ENCODE assay signal across 2 cellular contexts in the genomic region with DNA sequence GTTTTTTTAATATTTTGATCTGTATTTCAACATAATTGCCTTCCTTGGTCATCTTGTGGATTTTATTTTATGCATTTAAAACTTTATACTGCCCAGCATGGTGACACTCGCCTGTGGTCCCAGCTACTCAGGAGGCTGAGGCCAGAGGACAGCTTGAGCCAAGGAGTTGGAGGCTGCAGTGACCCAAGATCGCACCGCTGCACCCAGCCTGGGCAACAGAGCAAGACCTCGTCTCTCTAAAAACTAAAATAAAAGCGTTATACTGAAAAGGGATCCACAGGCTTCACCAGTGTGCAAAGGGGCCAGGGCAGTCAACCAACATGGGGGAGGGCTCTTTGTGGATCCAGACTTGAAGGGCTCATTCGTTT.
TF ChIP-seq lines count a peak whose summit lies in the region.

No MANE protein-coding gene starts in this region.

TF ChIP-seq in SK-N-SH, 30 proteins besides CTCF, POLR2A, EP300 and RAD21 (continued from another document):
- TF ChIP-seq, protein P1, sequence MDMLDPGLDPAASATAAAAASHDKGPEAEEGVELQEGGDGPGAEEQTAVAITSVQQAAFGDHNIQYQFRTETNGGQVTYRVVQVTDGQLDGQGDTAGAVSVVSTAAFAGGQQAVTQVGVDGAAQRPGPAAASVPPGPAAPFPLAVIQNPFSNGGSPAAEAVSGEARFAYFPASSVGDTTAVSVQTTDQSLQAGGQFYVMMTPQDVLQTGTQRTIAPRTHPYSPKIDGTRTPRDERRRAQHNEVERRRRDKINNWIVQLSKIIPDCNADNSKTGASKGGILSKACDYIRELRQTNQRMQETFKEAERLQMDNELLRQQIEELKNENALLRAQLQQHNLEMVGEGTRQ (IDR thresholded peaks at IDR 0.05; ENCODE audit: borderline replicate concordance, low read depth, low read length), result no peak
- TF ChIP-seq RXRA (IDR thresholded peaks at IDR 0.05; ENCODE audit: borderline replicate concordance, low read depth) (no peak), TAF1 (IDR thresholded peaks at IDR 0.05; ENCODE audit: borderline replicate concordance, low read depth, low read length) (no peak), TEAD4 (IDR thresholded peaks at IDR 0.05; ENCODE audit: borderline replicate concordance, insufficient read depth) (no peak), FOXJ3 (CRISPR knock-in tag; IDR thresholded peaks at IDR 0.05) (no peak), FOXM1 (IDR thresholded peaks at IDR 0.05; ENCODE audit: low read depth) (no peak)

TF ChIP-seq in SK-N-SH treated with all-trans-retinoic acid at 6 μM for 48 hours, 23 proteins besides CTCF, POLR2A, EP300 and RAD21 (continued from another document):
- TF ChIP-seq TCF4 (CRISPR knock-in tag; IDR thresholded peaks at IDR 0.05; ENCODE audit: borderline replicate concordance), result no peak
